In the genomic region with DNA sequence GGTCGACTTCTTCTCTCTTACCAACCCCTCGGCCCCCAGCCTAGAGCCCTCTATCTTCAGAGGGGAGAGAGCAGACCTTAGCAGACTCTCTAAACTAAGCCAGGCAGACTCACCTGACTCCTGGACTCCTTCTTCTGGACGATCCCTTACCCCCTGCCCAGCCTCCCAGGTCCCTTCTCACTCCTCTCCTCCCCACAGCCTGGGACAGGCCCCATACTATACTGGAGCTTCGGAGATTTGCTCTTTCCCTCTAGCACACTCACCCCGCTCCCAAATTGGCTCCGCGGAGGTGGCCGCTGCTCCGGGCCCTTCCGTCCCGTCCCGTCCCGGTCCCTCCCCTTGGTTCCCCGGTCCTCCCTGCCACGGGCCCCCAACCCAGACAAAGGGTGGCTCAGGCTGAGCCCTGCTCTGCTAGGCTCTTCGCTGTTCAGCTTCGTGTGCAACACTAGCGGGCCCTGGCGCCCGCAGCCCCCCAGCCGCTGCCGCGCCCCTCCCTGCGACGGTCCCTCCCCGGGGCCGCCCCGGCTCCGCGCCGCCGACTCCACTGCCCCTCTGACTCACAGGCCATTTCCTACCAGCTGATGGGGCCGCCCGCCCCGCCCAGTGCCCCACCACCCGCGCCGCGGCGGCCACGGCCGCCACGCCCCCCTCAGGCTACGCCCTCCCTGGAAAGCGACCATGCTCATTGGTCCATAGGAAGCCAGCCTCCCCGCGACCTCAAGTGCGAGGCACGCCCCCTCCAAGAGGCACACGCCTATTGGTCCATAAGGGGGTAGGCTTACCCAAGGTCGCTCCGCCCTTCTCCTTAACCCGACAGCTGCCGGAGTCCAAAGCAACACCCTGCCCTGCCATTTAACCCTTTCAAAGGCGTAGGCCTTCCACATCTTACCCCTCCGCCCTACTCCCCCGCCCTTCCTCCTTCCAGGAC, we compare ENCODE assay signal across 8 cellular contexts. TPM values are rescaled to one million over a fixed set of nuclear protein-coding genes. Genes with fewer than 3 reads are reported as not detected.
DNase-seq lines count a peak whose midpoint lies in the region; ATAC-seq and TF ChIP-seq lines count a peak whose summit lies in the region.

No MANE protein-coding gene starts in this region.

- WGBS in hepatocyte (ENCODE audit: low lambda C conversion rate, missing lambda C conversion rate), result 3% methylated on average over 39 of the region's 57 CpGs
- WGBS in aorta, 2 donors, result 1% methylated on average over 50 to 57 of the region's 57 CpGs

- H3K27ac ChIP-seq in hepatocyte (peak overlapping the region; percentile 91), rectal smooth muscle tissue (ENCODE audit: low read depth, low read length) (peak overlapping the region; percentile 83), aorta (ENCODE audit: low read depth in 1 of 2, low read length in 2 of 2) (peak overlapping the region; percentile 70 to 97)

- peak; percentile 58 for ATAC-seq in GM18499 (IDR thresholded peaks at IDR 0.05; ENCODE audit: insufficient read depth, unreplicated experiment)
- peak; percentile 59 for ATAC-seq in HG02973 (IDR thresholded peaks at IDR 0.05; ENCODE audit: unreplicated experiment)
- peak; percentile 88 for ATAC-seq in aorta (ENCODE audit: low FRiP score)

- H3K9me3 ChIP-seq in hepatocyte (ENCODE audit: low read depth) (no peaks in the 10 kb centered on the region), aorta (ENCODE audit: control insufficient read depth, low read length) (no peaks in the 10 kb centered on the region)

- H3K27me3 ChIP-seq in hepatocyte (no peaks in the 10 kb centered on the region), rectal smooth muscle tissue (ENCODE audit: control insufficient read depth, insufficient read depth, low read length) (no peaks in the 10 kb centered on the region), aorta (ENCODE audit: control insufficient read depth in 1 of 2, insufficient read depth in 2 of 2, low read length in 1 of 2) (no peaks in the 10 kb centered on the region)

- no peaks in the 10 kb centered on the region for H3K36me3 ChIP-seq in hepatocyte (replicated peaks; ENCODE audit: insufficient read depth, low read depth)
- peaks cover 13% of the 10 kb centered on the region for H3K36me3 ChIP-seq in rectal smooth muscle tissue (ENCODE audit: control insufficient read depth, insufficient read depth, low read length)
- H3K36me3 ChIP-seq in aorta (ENCODE audit: control insufficient read depth in 1 of 2, insufficient read depth in 2 of 2, low read length in 1 of 2), result peaks cover 0 to 3% of the 10 kb centered on the region in 2 donors

- peaks cover 16% of the 10 kb centered on the region for H3K4me1 ChIP-seq in hepatocyte (ENCODE audit: insufficient read depth)
- H3K4me1 ChIP-seq in rectal smooth muscle tissue (ENCODE audit: control insufficient read depth, insufficient read depth, low read length), result peaks cover 29% of the 10 kb centered on the region
- H3K4me1 ChIP-seq in aorta (ENCODE audit: control insufficient read depth in 1 of 2, insufficient read depth in 2 of 2, low read length in 2 of 2), result no peaks in the 10 kb centered on the region

- H3K79me2 ChIP-seq in hepatocyte, result peaks cover 44% of the 10 kb centered on the region

- intact Hi-C loops in aorta (cut with DNase I), result loop anchor here in 1 of 2 donors (5.0 kb wide), 1 partner anchor 119 kb away; no protein-coding TSS in a partner anchor

- H3K4me3 ChIP-seq in astrocyte of the cerebellum (ENCODE audit: low read depth, low read length) (peak overlapping the region; percentile 84), hepatocyte (peak overlapping the region; percentile 67), rectal smooth muscle tissue (ENCODE audit: low read length) (peak overlapping the region; percentile 86), aorta (ENCODE audit: low read length in 2 of 2) (peak overlapping the region; percentile 58 to 79)

- peak overlapping the region; percentile 85 for H3K4me2 ChIP-seq in hepatocyte

- no peaks in the 10 kb centered on the region for H4K20me1 ChIP-seq in hepatocyte (ENCODE audit: insufficient read depth, poor library complexity, severe bottlenecking)

- in situ Hi-C loops in astrocyte of the cerebellum (cut with HindIII; ENCODE audit: low sequenced_read_pairs), result no loop called here

- DNase-seq in NCI-H1930 (lab: John Stamatoyannopoulos, UW), result peak; percentile 96 to 97
- peak; percentile 93 for DNase-seq in T-helper 9 cell
- DNase-seq in astrocyte of the cerebellum (ENCODE audit: low read depth), result peak; percentile 97
- peak; percentile 99 for DNase-seq in hepatocyte (ENCODE audit: low spot score)
- peak; percentile 99 for DNase-seq in aorta

- H3K9me2 ChIP-seq in hepatocyte (replicated peaks; ENCODE audit: insufficient read depth), result no peaks in the 10 kb centered on the region

- TF ChIP-seq CTCF in astrocyte of the cerebellum (IDR thresholded peaks at IDR 0.05; ENCODE audit: low read depth, low read length, missing control alignments) (no peak), hepatocyte (IDR thresholded peaks at IDR 0.05; ENCODE audit: poor library complexity) (no peak)

- peak overlapping the region; percentile 80 for H3K9ac ChIP-seq in rectal smooth muscle tissue (ENCODE audit: low read length)

- peak overlapping the region; percentile 65 for H2AFZ ChIP-seq in hepatocyte

RNA-seq across cellular contexts. Expression of a gene that starts 4.4 kb away (rescaled TPM):
- total RNA-seq in hepatocyte (17.4 and 18.3 TPM in 2 replicates), aorta (10 to 100 TPM; 25.4 to 29.6 TPM)
- polyA plus RNA-seq in hepatocyte (16.1 and 18.7 TPM in 2 replicates), aorta (10 to 100 TPM; 11.8 to 34.0 TPM)

RNA-seq across cellular contexts. Expression of a gene that starts 8.3 kb away (rescaled TPM):
- total RNA-seq in hepatocyte, result 84.0 and 98.0 TPM in 2 replicates
- polyA plus RNA-seq in hepatocyte, result 120 TPM in 2 replicates
- 10 to 100 TPM; 47.2 to 49.2 TPM for total RNA-seq in aorta
- 10 to 100 TPM; 74.5 to 85.3 TPM for polyA plus RNA-seq in aorta

RNA-seq across cellular contexts. Expression of a gene that starts 14.9 kb away (rescaled TPM):
- 22.1 and 22.5 TPM in 2 replicates for total RNA-seq in hepatocyte
- polyA plus RNA-seq in hepatocyte, result 39.1 and 41.4 TPM in 2 replicates
- 10 to 100 TPM; 12.0 to 16.8 TPM for total RNA-seq in aorta
- polyA plus RNA-seq in aorta, result 10 to 100 TPM in 1 of 2 donors, 1 to 10 TPM in 1; 8.8 to 22.5 TPM

RNA-seq across cellular contexts. Expression of a gene that starts 31.5 kb away (rescaled TPM):
- total RNA-seq in hepatocyte, result 13.4 and 38.2 TPM in 2 replicates
- polyA plus RNA-seq in hepatocyte, result 15.3 and 15.8 TPM in 2 replicates
- total RNA-seq in aorta, result 10 to 100 TPM in 1 of 2 donors, 1 to 10 TPM in 1; 7.8 to 17.8 TPM
- 10 to 100 TPM in 1 of 2 donors, 1 to 10 TPM in 1; 3.6 to 17.3 TPM for polyA plus RNA-seq in aorta

RNA-seq across cellular contexts. Expression of a gene that starts 38.8 kb away (rescaled TPM):
- 234 and 250 TPM in 2 replicates for total RNA-seq in hepatocyte
- polyA plus RNA-seq in hepatocyte, result 259 and 284 TPM in 2 replicates
- total RNA-seq in aorta, result 100 to 1,000 TPM; 187 to 192 TPM
- polyA plus RNA-seq in aorta, result 10 to 100 TPM; 50.5 to 70.9 TPM

Comparison
In these comparisons a context has a peak if more than half of its experiments do, and no peak if none do; other contexts are left out.
1. Peak in every context shown above with its lines: DNase-seq, ATAC-seq, H3K4me3 ChIP-seq and H3K27ac ChIP-seq.